ENCODE assay signal across 25 cellular contexts in the genomic region with DNA sequence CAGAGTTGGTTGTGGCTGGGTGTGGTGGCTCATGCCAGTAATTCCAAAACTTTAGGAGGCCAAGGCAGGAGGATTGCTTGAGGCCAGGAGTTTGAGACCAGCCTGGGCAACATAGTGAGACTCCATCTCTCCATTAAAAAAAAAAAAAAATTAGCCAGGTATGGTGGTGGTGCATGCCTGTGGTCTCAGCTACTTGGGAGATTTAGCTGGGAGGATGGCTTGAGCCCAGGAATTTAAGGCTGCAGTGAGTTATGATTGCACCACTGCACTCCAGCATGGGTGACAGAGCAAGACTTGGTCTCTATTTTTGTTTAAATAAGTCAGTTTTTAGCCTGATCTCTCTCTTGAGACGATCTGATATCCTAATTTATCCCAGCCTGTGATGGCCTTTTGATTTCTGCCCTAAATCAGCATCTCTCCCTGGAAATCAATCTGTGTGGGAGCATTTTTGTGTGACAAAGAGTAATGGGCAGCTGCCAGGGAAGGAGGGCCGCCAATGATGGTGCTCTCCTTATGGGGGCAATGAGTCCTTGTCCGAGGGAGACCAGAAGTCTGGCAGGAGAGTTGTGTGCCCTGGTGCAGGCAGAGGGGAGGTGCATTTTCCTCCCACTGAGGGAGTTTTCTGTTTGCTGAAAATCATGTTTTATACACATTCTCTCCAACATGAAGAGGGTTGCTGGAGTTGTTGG.
DNase-seq lines count a peak whose midpoint lies in the region; ATAC-seq, FAIRE-seq and TF ChIP-seq lines count a peak whose summit lies in the region.
"Had no signal": no experiment of that assay in that cellular context is flagged by ENCODE, and none has a peak within 500 bp of the region (broad histone marks: within the 10 kb centered on the region; RNA-seq: fewer than 3 reads in every experiment).

No MANE protein-coding gene starts in this region.

- H3K4me1 ChIP-seq in lower lobe of right lung (peaks cover 5% of the 10 kb centered on the region), upper lobe of left lung (peaks cover 0 to 11% (median under 1%) of the 10 kb centered on the region in 4 donors)

- TF ChIP-seq CTCF in AG10803 (conservative IDR thresholded peaks at IDR 0.05; ENCODE audit: low read length), result no peak
- no peak for TF ChIP-seq CTCF in fibroblast of the aortic adventitia (IDR thresholded peaks at IDR 0.05; ENCODE audit: insufficient read depth, low read length)
- TF ChIP-seq CTCF in nephron progenitor cell (IDR thresholded peaks at IDR 0.05), result no peak
- TF ChIP-seq CTCF in lower lobe of right lung (IDR thresholded peaks at IDR 0.05), result no peak
- TF ChIP-seq CTCF in upper lobe of left lung (IDR thresholded peaks at IDR 0.05), result no peak
- TF ChIP-seq CTCF in foreskin fibroblast (IDR thresholded peaks at IDR 0.05; ENCODE audit: low read depth, low read length), result no peak

- H3K27me3 ChIP-seq in lower lobe of right lung (ENCODE audit: low read depth), result no peaks in the 10 kb centered on the region
- no peaks in the 10 kb centered on the region for H3K27me3 ChIP-seq in upper lobe of left lung
- H3K27me3 ChIP-seq: upper lobe of right lung had no signal

- H3K36me3 ChIP-seq in lower lobe of right lung (peaks cover 73% of the 10 kb centered on the region), upper lobe of left lung (peaks cover 0 to 63% (median 13%) of the 10 kb centered on the region in 4 donors)

- no peak for TF ChIP-seq EP300 in upper lobe of left lung (IDR thresholded peaks at IDR 0.05)

- no peak overlapping the region for H3K4me3 Mint-ChIP-seq in nephron progenitor cell
- H3K4me3 Mint-ChIP-seq: activated CD4-positive, alpha-beta T cell treated with anti-CD3 and anti-CD28 coated beads, Interleukin-2, amount 10 ng/mL, durations not matched to agents 7 days and 5 days; activated CD8-positive, alpha-beta memory T cell treated with anti-CD3 and anti-CD28 coated beads, Interleukin-2, amount 10 ng/mL, durations not matched to agents 7 days and 5 days; activated T-cell treated with anti-CD3 and anti-CD28 coated beads, Interleukin-2, amount 50 U/mL, for 72 hours; central memory CD8-positive, alpha-beta T cell; neural crest cell had no signal

- no peaks in the 10 kb centered on the region for H3K27me3 Mint-ChIP-seq in nephron progenitor cell (ENCODE audit: low read depth, poor library complexity)
- H3K27me3 Mint-ChIP-seq: progenitor cell of endocrine pancreas had no signal

- TF ChIP-seq POLR2A in upper lobe of left lung (IDR thresholded peaks at IDR 0.05), result no peak

- H3K27ac ChIP-seq in lower lobe of right lung, result no peak overlapping the region
- no peak overlapping the region for H3K27ac ChIP-seq in upper lobe of left lung
- H3K27ac ChIP-seq: upper lobe of right lung, VCaP had no signal

- H3K4me1 Mint-ChIP-seq in nephron progenitor cell, result peaks cover 12% of the 10 kb centered on the region
- H3K4me1 Mint-ChIP-seq: activated CD4-positive, alpha-beta T cell treated with anti-CD3 and anti-CD28 coated beads, Interleukin-2, amount 10 ng/mL, durations not matched to agents 7 days and 5 days; activated CD8-positive, alpha-beta memory T cell treated with anti-CD3 and anti-CD28 coated beads, Interleukin-2, amount 10 ng/mL, durations not matched to agents 7 days and 5 days; central memory CD8-positive, alpha-beta T cell had no signal

- no peaks in the 10 kb centered on the region for H3K9me3 ChIP-seq in lower lobe of right lung
- H3K9me3 ChIP-seq in upper lobe of left lung, result no peaks in the 10 kb centered on the region
- H3K9me3 ChIP-seq: SK-N-SH, upper lobe of right lung had no signal

- WGBS in upper lobe of left lung, 2 donors, result 79 to 87% methylated on average over 2 to 3 of the region's 3 CpGs

- intact Hi-C loops in lower lobe of right lung (cut with DNase I), result no loop called here

- H3K27ac Mint-ChIP-seq in nephron progenitor cell, result peak overlapping the region; percentile 41
- H3K27ac Mint-ChIP-seq: activated CD4-positive, alpha-beta T cell treated with anti-CD3 and anti-CD28 coated beads, Interleukin-2, amount 10 ng/mL, durations not matched to agents 7 days and 5 days; activated CD8-positive, alpha-beta memory T cell treated with anti-CD3 and anti-CD28 coated beads, Interleukin-2, amount 10 ng/mL, durations not matched to agents 7 days and 5 days; activated T-cell treated with anti-CD3 and anti-CD28 coated beads, Interleukin-2, amount 50 U/mL, for 72 hours; progenitor cell of endocrine pancreas had no signal

- peaks cover 95% of the 10 kb centered on the region for H3K36me3 Mint-ChIP-seq in nephron progenitor cell (ENCODE audit: low read depth)
- H3K36me3 Mint-ChIP-seq: activated CD8-positive, alpha-beta memory T cell treated with anti-CD3 and anti-CD28 coated beads, Interleukin-2, amount 10 ng/mL, durations not matched to agents 7 days and 5 days had no signal

- no peaks in the 10 kb centered on the region for H3K9me3 Mint-ChIP-seq in nephron progenitor cell
- H3K9me3 Mint-ChIP-seq: activated CD4-positive, alpha-beta T cell treated with anti-CD3 and anti-CD28 coated beads, Interleukin-2, amount 10 ng/mL, durations not matched to agents 7 days and 5 days; activated T-cell treated with anti-CD3 and anti-CD28 coated beads, Interleukin-2, amount 50 U/mL, for 72 hours; central memory CD8-positive, alpha-beta T cell; neural crest cell had no signal

- ATAC-seq in lower lobe of right lung (no peak), upper lobe of left lung (ENCODE audit: low FRiP score in 2 of 2) (no peak)
- ATAC-seq: activated CD8-positive, alpha-beta memory T cell treated with anti-CD3 and anti-CD28 coated beads, Interleukin-2, amount 10 ng/mL, durations not matched to agents 7 days and 5 days; activated T-cell treated with anti-CD3 and anti-CD28 coated beads, Interleukin-2, amount 50 U/mL, for 72 hours; upper lobe of right lung had no signal

- DNase-seq in AG10803 (ENCODE audit: low read depth) (peak; percentile 71), RPMI7951 (ENCODE audit: low read depth) (peak; percentile 33), fibroblast of the aortic adventitia (ENCODE audit: low read depth) (peak; percentile 72), nephron progenitor cell (no peak), lower lobe of right lung (no peak), upper lobe of left lung (no peak), foreskin fibroblast (no peak), urothelium cell line (ENCODE audit: low spot score) (no peak)
- DNase-seq: activated CD4-positive, alpha-beta T cell treated with anti-CD3 and anti-CD28 coated beads, Interleukin-2, amount 10 ng/mL, durations not matched to agents 7 days and 5 days; activated CD8-positive, alpha-beta memory T cell treated with anti-CD3 and anti-CD28 coated beads, Interleukin-2, amount 10 ng/mL, durations not matched to agents 7 days and 5 days; activated naive CD4-positive, alpha-beta T cell treated with Interleukin-2 at 50 U/mL for 16 hours; activated T-cell treated with anti-CD3 and anti-CD28 coated beads, Interleukin-2, amount 50 U/mL, for 72 hours; DMS79; NCI-H526; SK-N-SH; stimulated activated CD4-positive, alpha-beta T cell treated with anti-CD3 and anti-CD28 coated beads, Interleukin-1b, Interleukin-23, amount 100 ng/mL, for 48 hours; upper lobe of right lung had no signal

- no peak overlapping the region for H3K4me3 ChIP-seq in AG10803 (ENCODE audit: low read length)
- no peak overlapping the region for H3K4me3 ChIP-seq in fibroblast of the aortic adventitia (ENCODE audit: low read depth, low read length)
- no peak overlapping the region for H3K4me3 ChIP-seq in lower lobe of right lung
- no peak overlapping the region for H3K4me3 ChIP-seq in upper lobe of left lung
- no peak overlapping the region for H3K4me3 ChIP-seq in foreskin fibroblast (ENCODE audit: low read depth in 1 of 2, low read length in 2 of 2)
- H3K4me3 ChIP-seq: skin epidermis, upper lobe of right lung had no signal

- no peak for FAIRE-seq in urothelium cell line (lab: Jason Lieb, UNC)
- FAIRE-seq: endothelial cell of umbilical vein, H1, RCC 7860 had no signal

Comparison
In these comparisons a context has a peak if more than half of its experiments do, and no peak if none do; other contexts are left out.
1. DNase-seq: peak in AG10803 (single experiment), RPMI7951 (single experiment) and fibroblast of the aortic adventitia (single experiment); none in nephron progenitor cell (single experiment), lower lobe of right lung (single experiment), upper lobe of left lung (0 of 2), foreskin fibroblast (0 of 2) and urothelium cell line (single experiment).